1 cellular context compared by ENCODE assay signal in genomic region chr6:43851204-43851855, GRCh38.
A peak's percentile ranks its signal among the peaks of the same experiment; 100 is the strongest.
TF ChIP-seq lines count a peak whose summit lies in the region.

No MANE protein-coding gene starts in this region.

TF ChIP-seq in HepG2, 621 proteins besides CTCF, POLR2A, EP300 and RAD21 (continued from another document and continues in another):
- TF ChIP-seq CHD2 (IDR thresholded peaks at IDR 0.05; ENCODE audit: low read depth, low read length) (no peak), ADNP (CRISPR knock-in tag; IDR thresholded peaks at IDR 0.05) (no peak), MTA1 (CRISPR knock-in tag; IDR thresholded peaks at IDR 0.05; ENCODE audit: borderline replicate concordance) (no peak), MNT (IDR thresholded peaks at IDR 0.05) (no peak), ZNF773 (CRISPR knock-in tag; IDR thresholded peaks at IDR 0.05; ENCODE audit: borderline replicate concordance) (no peak), CCDC6 (CRISPR knock-in tag; IDR thresholded peaks at IDR 0.05) (no peak), ZC3H13 (CRISPR knock-in tag; IDR thresholded peaks at IDR 0.05) (no peak), TMF1 (CRISPR knock-in tag; IDR thresholded peaks at IDR 0.05; ENCODE audit: low read depth) (no peak), NFIC (IDR thresholded peaks at IDR 0.05; ENCODE audit: low read length) (no peak), FOSL2 (CRISPR knock-in tag; IDR thresholded peaks at IDR 0.05) (peak; percentile 6; the same call in 1 of the 2 replicates), ZNF281 (CRISPR knock-in tag; IDR thresholded peaks at IDR 0.05; ENCODE audit: borderline replicate concordance) (0 out of 2 replicates have a peak, but pooled peaks have one; percentile 4), CEBPG (CRISPR knock-in tag; IDR thresholded peaks at IDR 0.05) (peak; percentile 36), ZNF275 (CRISPR knock-in tag; IDR thresholded peaks at IDR 0.05; ENCODE audit: borderline replicate concordance) (no peak), RXRA (CRISPR knock-in tag; IDR thresholded peaks at IDR 0.05) (peak; percentile 60), ZEB1 (IDR thresholded peaks at IDR 0.05; ENCODE audit: insufficient replicate concordance, low read depth) (no peak), REL (CRISPR knock-in tag; conservative IDR thresholded peaks at IDR 0.05) (no peak), LCORL (IDR thresholded peaks at IDR 0.05) (no peak), LCORL (CRISPR knock-in tag; IDR thresholded peaks at IDR 0.05) (peak; percentile 76; the same call in 1 of the 2 replicates), JDP2 (CRISPR knock-in tag; IDR thresholded peaks at IDR 0.05; ENCODE audit: borderline replicate concordance) (no peak), SP140L (CRISPR knock-in tag; IDR thresholded peaks at IDR 0.05; ENCODE audit: borderline replicate concordance) (no peak), IKZF4 (CRISPR knock-in tag; IDR thresholded peaks at IDR 0.05; ENCODE audit: borderline replicate concordance, low read depth, not compliant biosample characterization) (no peak), GMEB1 (CRISPR knock-in tag; IDR thresholded peaks at IDR 0.05; ENCODE audit: borderline replicate concordance) (no peak), EZH2 (conservative IDR thresholded peaks at IDR 0.05; ENCODE audit: low read depth, low read length) (no peak), YY1 (IDR thresholded peaks at IDR 0.05; ENCODE audit: insufficient read depth, insufficient replicate concordance, low read depth, low read length) (no peak), ZNF891 (CRISPR knock-in tag; IDR thresholded peaks at IDR 0.05) (no peak), SRSF1 (optimal IDR thresholded peaks at IDR 0.05; ENCODE audit: low read depth, low read length) (no peak), ZSCAN22 (CRISPR knock-in tag; IDR thresholded peaks at IDR 0.05) (no peak), ZBTB7A (CRISPR knock-in tag; IDR thresholded peaks at IDR 0.05) (peak; percentile 31; the same call in 1 of the 2 replicates), ZNF749 (CRISPR knock-in tag; IDR thresholded peaks at IDR 0.05; ENCODE audit: borderline replicate concordance) (no peak), ZNF430 (CRISPR knock-in tag; IDR thresholded peaks at IDR 0.05) (no peak), ZNF24 (IDR thresholded peaks at IDR 0.05) (no peak), FIP1L1 (IDR thresholded peaks at IDR 0.05; ENCODE audit: borderline replicate concordance, insufficient read depth, low read depth, low read length) (no peak), ATF7 (IDR thresholded peaks at IDR 0.05) (no peak), ATF7 (CRISPR knock-in tag; IDR thresholded peaks at IDR 0.05) (no peak), ZNF263 (CRISPR knock-in tag; IDR thresholded peaks at IDR 0.05) (no peak), SRSF9 (IDR thresholded peaks at IDR 0.05; ENCODE audit: borderline replicate concordance, insufficient read depth, low read depth, low read length, poor library complexity, severe bottlenecking) (no peak), ZNF235 (CRISPR knock-in tag; IDR thresholded peaks at IDR 0.05; ENCODE audit: borderline replicate concordance) (0 out of 2 replicates have a peak, but pooled peaks have one; percentile 5), RARA (CRISPR knock-in tag; IDR thresholded peaks at IDR 0.05) (peak; percentile 14; the same call in 1 of the 2 replicates), ZNF563 (CRISPR knock-in tag; IDR thresholded peaks at IDR 0.05) (no peak), SAP130 (CRISPR knock-in tag; IDR thresholded peaks at IDR 0.05; ENCODE audit: low read depth) (peak; percentile 35; the same call in 1 of the 2 replicates), ZNF576 (CRISPR knock-in tag; IDR thresholded peaks at IDR 0.05) (peak; percentile 33; the same call in 1 of the 2 replicates), ZNF574 (CRISPR knock-in tag; IDR thresholded peaks at IDR 0.05) (0 out of 2 replicates have a peak, but pooled peaks have one; percentile 11), NR2C2 (CRISPR knock-in tag; IDR thresholded peaks at IDR 0.05; ENCODE audit: borderline replicate concordance) (no peak), DMTF1 (CRISPR knock-in tag; IDR thresholded peaks at IDR 0.05) (no peak), DPF2 (CRISPR knock-in tag; IDR thresholded peaks at IDR 0.05; ENCODE audit: borderline replicate concordance, low read depth) (no peak), ZMYM3 (CRISPR knock-in tag; IDR thresholded peaks at IDR 0.05) (0 out of 2 replicates have a peak, but pooled peaks have one; percentile 3), SIN3B (IDR thresholded peaks at IDR 0.05; ENCODE audit: low read length) (no peak), DDIT3 (CRISPR knock-in tag; IDR thresholded peaks at IDR 0.05) (no peak), ZBTB42 (CRISPR knock-in tag; IDR thresholded peaks at IDR 0.05) (no peak), SUZ12 (IDR thresholded peaks at IDR 0.05; ENCODE audit: low read depth, low read length) (no peak), POGK (CRISPR knock-in tag; conservative IDR thresholded peaks at IDR 0.05) (no peak), MEF2D (CRISPR knock-in tag; IDR thresholded peaks at IDR 0.05) (no peak), ATF5 (CRISPR knock-in tag; IDR thresholded peaks at IDR 0.05; ENCODE audit: low read depth) (no peak)
